In genomic region chr5:87877495-87877894, GRCh38 we compare ENCODE assay signal across 21 cellular contexts.
"Had no signal": no experiment of that assay in that cellular context is flagged by ENCODE, and none has a peak within 500 bp of the region (broad histone marks: within the 10 kb centered on the region; RNA-seq: fewer than 3 reads in every experiment).

No MANE protein-coding gene starts in this region.

- H3K9me3 Mint-ChIP-seq: activated CD4-positive, alpha-beta T cell treated with anti-CD3 and anti-CD28 coated beads, Interleukin-2, amount 10 ng/mL, durations not matched to agents 24 days and 14 days; T-helper 1 cell treated with Interleukin-12 subunit alpha and Interleukin-12 subunit beta and Interleukin-4 antibody, amounts not matched to agents 30 μg/mL and 1 μg/mL, for 36 hours had no signal

- H3K4me3 ChIP-seq: cardiac muscle cell had no signal

- H3K4me3 Mint-ChIP-seq: activated CD4-positive, alpha-beta T cell treated with anti-CD3 and anti-CD28 coated beads, Interleukin-2, amount 10 ng/mL, durations not matched to agents 24 days and 14 days; activated CD8-positive, alpha-beta memory T cell treated with anti-CD3 and anti-CD28 coated beads, Interleukin-2, amount 10 ng/mL, durations not matched to agents 7 days and 5 days; activated naive CD4-positive, alpha-beta T cell treated with anti-CD3 and anti-CD28 coated beads for 36 hours; activated naive CD8-positive, alpha-beta T cell; activated T-cell treated with anti-CD3 and anti-CD28 coated beads, Interleukin-2, amount 50 U/mL, for 24 hours; dendritic cell treated with granulocyte-macrophage colony-stimulating factor and Interleukin-4, amounts not matched to agents 40 ng/mL and 50 ng/mL, for 4 days; T-helper 1 cell treated with Interleukin-12 subunit alpha and Interleukin-12 subunit beta and Interleukin-4 antibody, amounts not matched to agents 30 μg/mL and 1 μg/mL, for 36 hours had no signal

- H3K36me3 Mint-ChIP-seq: activated CD8-positive, alpha-beta memory T cell treated with anti-CD3 and anti-CD28 coated beads, Interleukin-2, amount 10 ng/mL, durations not matched to agents 7 days and 5 days; activated naive CD8-positive, alpha-beta T cell had no signal

- ATAC-seq: activated CD8-positive, alpha-beta memory T cell treated with anti-CD3 and anti-CD28 coated beads, Interleukin-2, amount 10 ng/mL, durations not matched to agents 7 days and 5 days had no signal

- H3K4me1 Mint-ChIP-seq: activated CD4-positive, alpha-beta T cell treated with anti-CD3 and anti-CD28 coated beads, Interleukin-2, amount 10 ng/mL, durations not matched to agents 24 days and 14 days; activated CD8-positive, alpha-beta memory T cell treated with anti-CD3 and anti-CD28 coated beads, Interleukin-2, amount 10 ng/mL, durations not matched to agents 7 days and 5 days had no signal

- DNase-seq: activated CD4-positive, alpha-beta T cell treated with anti-CD3 and anti-CD28 coated beads for 1 hour; activated CD4-positive, alpha-beta T cell treated with anti-CD3 and anti-CD28 coated beads, Interleukin-2, amount 10 ng/mL, durations not matched to agents 24 days and 14 days; activated CD4-positive, alpha-beta T cell treated with anti-CD3 and anti-CD28 coated beads, Interleukin-2, amount 50 U/mL, for 48 hours; activated CD8-positive, alpha-beta memory T cell treated with anti-CD3 and anti-CD28 coated beads, Interleukin-2, amount 10 ng/mL, durations not matched to agents 7 days and 5 days; activated gamma-delta T cell; activated naive CD4-positive, alpha-beta T cell treated with anti-CD3 and anti-CD28 coated beads for 36 hours; activated T-cell treated with anti-CD3 and anti-CD28 coated beads, Interleukin-2, amount 50 U/mL, for 24 hours; amygdala; brain microvascular endothelial cell; cerebellar nuclear complex; NCI-H1105 treated with DMSO at 0.1 percent for 48 hours; NCI-H1436 treated with DMSO at 0.1 percent for 48 hours; NCI-H187; NCI-H2081; NCI-H748 treated with DMSO at 0.1 percent for 48 hours; NK-92 treated with Interleukin-12 subunit alpha and Interleukin-12 subunit beta, amount 100 ng/mL, for 24 hours; SHP77 treated with DMSO at 0.1 percent for 48 hours had no signal

- H3K27ac Mint-ChIP-seq: activated CD4-positive, alpha-beta T cell treated with anti-CD3 and anti-CD28 coated beads, Interleukin-2, amount 10 ng/mL, durations not matched to agents 24 days and 14 days; activated CD8-positive, alpha-beta memory T cell treated with anti-CD3 and anti-CD28 coated beads, Interleukin-2, amount 10 ng/mL, durations not matched to agents 7 days and 5 days; activated naive CD4-positive, alpha-beta T cell treated with anti-CD3 and anti-CD28 coated beads for 36 hours; activated naive CD8-positive, alpha-beta T cell; activated T-cell treated with anti-CD3 and anti-CD28 coated beads, Interleukin-2, amount 50 U/mL, for 24 hours; dendritic cell treated with granulocyte-macrophage colony-stimulating factor and Interleukin-4, amounts not matched to agents 40 ng/mL and 50 ng/mL, for 4 days; T-helper 1 cell treated with Interleukin-12 subunit alpha and Interleukin-12 subunit beta and Interleukin-4 antibody, amounts not matched to agents 30 μg/mL and 1 μg/mL, for 36 hours had no signal

- H3K27ac ChIP-seq: brain microvascular endothelial cell, cardiac muscle cell had no signal

- H3K27me3 Mint-ChIP-seq: activated CD4-positive, alpha-beta T cell treated with anti-CD3 and anti-CD28 coated beads, Interleukin-2, amount 10 ng/mL, durations not matched to agents 24 days and 14 days; activated CD8-positive, alpha-beta memory T cell treated with anti-CD3 and anti-CD28 coated beads, Interleukin-2, amount 10 ng/mL, durations not matched to agents 7 days and 5 days; activated naive CD8-positive, alpha-beta T cell; activated T-cell treated with anti-CD3 and anti-CD28 coated beads, Interleukin-2, amount 50 U/mL, for 24 hours; dendritic cell treated with granulocyte-macrophage colony-stimulating factor and Interleukin-4, amounts not matched to agents 40 ng/mL and 50 ng/mL, for 4 days had no signal

- H3K27me3 ChIP-seq: brain microvascular endothelial cell, cardiac muscle cell had no signal

- H3K36me3 ChIP-seq: brain microvascular endothelial cell, cardiac muscle cell had no signal
